Comparison of ENCODE assay signal across 13 cellular contexts in the genomic region with DNA sequence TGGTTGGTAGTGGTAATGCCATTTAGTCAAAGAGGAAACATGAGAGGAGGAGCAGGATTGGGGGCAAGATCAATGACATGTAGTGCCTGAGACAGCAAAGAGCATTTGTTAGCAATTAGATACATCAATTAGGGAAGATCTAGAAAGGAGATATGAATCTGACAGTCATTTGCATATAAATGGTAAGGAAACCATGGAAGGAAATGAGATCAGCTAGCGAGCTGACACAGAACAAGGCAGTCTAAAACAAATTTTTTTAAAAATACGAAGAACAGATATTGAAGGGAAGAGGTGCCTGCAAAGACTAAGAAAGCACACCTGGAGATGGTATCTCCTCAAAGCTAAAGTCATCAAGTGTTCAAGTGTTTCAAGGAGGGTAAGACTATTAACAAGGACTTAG. TPM values are rescaled to one million over a fixed set of nuclear protein-coding genes. Genes with fewer than 3 reads are reported as not detected.
A peak's percentile ranks its signal among the peaks of the same experiment; 100 is the strongest.
DNase-seq lines count a peak whose midpoint lies in the region; ATAC-seq and TF ChIP-seq lines count a peak whose summit lies in the region.
"Had no signal": no experiment of that assay in that cellular context is flagged by ENCODE, and none has a peak within 500 bp of the region (broad histone marks: within the 10 kb centered on the region; RNA-seq: fewer than 3 reads in every experiment).

No MANE protein-coding gene starts in this region.

- no peaks in the 10 kb centered on the region for H3K9me2 ChIP-seq in PC-3 (replicated peaks; ENCODE audit: low read length)

- H3K4me1 ChIP-seq in PC-3 (ENCODE audit: insufficient read depth, low read length) (peaks cover 28% of the 10 kb centered on the region), parathyroid adenoma (peaks cover 20% of the 10 kb centered on the region)

- H3K4me1 Mint-ChIP-seq in activated CD4-positive, alpha-beta T cell treated with anti-CD3 and anti-CD28 coated beads, Interleukin-2, amount 10 ng/mL, durations not matched to agents 7 days and 5 days: peaks cover 50% of the 10 kb centered on the region
- H3K4me1 Mint-ChIP-seq in dendritic cell treated with granulocyte-macrophage colony-stimulating factor and Interleukin-4, amounts not matched to agents 40 ng/mL and 50 ng/mL, for 4 days (ENCODE audit: low read depth): peaks cover 19% of the 10 kb centered on the region

- POLR2A ChIA-PET in activated CD4-positive, alpha-beta T cell treated with anti-CD3 and anti-CD28 coated beads, Interleukin-2, amount 10 ng/mL, durations not matched to agents 7 days and 5 days (lab: Charles Lee): no interaction called here
- POLR2A ChIA-PET in PC-3 (lab: Charles Lee; ENCODE audit: unreplicated experiment): interaction anchor here (0.5 kb wide), 1 partner anchor 1028 kb away, joined by 3 read pairs; no protein-coding TSS in a partner anchor

- peak overlapping the region; percentile 33 for H3K4me3 Mint-ChIP-seq in activated CD4-positive, alpha-beta T cell treated with anti-CD3 and anti-CD28 coated beads, Interleukin-2, amount 10 ng/mL, durations not matched to agents 7 days and 5 days
- peak overlapping the region; percentile 0 for H3K4me3 Mint-ChIP-seq in dendritic cell treated with granulocyte-macrophage colony-stimulating factor and Interleukin-4, amounts not matched to agents 40 ng/mL and 50 ng/mL, for 4 days

- H3K9ac ChIP-seq in PC-3 (ENCODE audit: low read length): no peak overlapping the region
- no peak overlapping the region for H3K9ac ChIP-seq in parathyroid adenoma

- H3K9me3 Mint-ChIP-seq in activated CD4-positive, alpha-beta T cell treated with anti-CD3 and anti-CD28 coated beads, Interleukin-2, amount 10 ng/mL, durations not matched to agents 7 days and 5 days: peaks cover 4% of the 10 kb centered on the region
- H3K9me3 Mint-ChIP-seq in dendritic cell treated with granulocyte-macrophage colony-stimulating factor and Interleukin-4, amounts not matched to agents 40 ng/mL and 50 ng/mL, for 4 days: no peaks in the 10 kb centered on the region

- peaks cover 44% of the 10 kb centered on the region for H4K20me1 ChIP-seq in PC-3 (ENCODE audit: low read length)

- H3K27ac ChIP-seq in PC-3 (ENCODE audit: low read length) (no peak overlapping the region), parathyroid adenoma (no peak overlapping the region)
- H3K27ac ChIP-seq: HL-60 had no signal

- intact Hi-C loops in PC-3 (cut with micrococcal nuclease): no loop called here
- intact Hi-C loops in dendritic cell treated with granulocyte-macrophage colony-stimulating factor and Interleukin-4, amounts not matched to agents 40 ng/mL and 50 ng/mL, for 4 days (cut with micrococcal nuclease): no loop called here

- H2AFZ ChIP-seq in PC-3 (ENCODE audit: low read length): no peak overlapping the region
- no peak overlapping the region for H2AFZ ChIP-seq in parathyroid adenoma

- H3K27me3 ChIP-seq in PC-3 (ENCODE audit: low read length) (no peaks in the 10 kb centered on the region), parathyroid adenoma (ENCODE audit: control insufficient read depth, insufficient read depth, low read length) (no peaks in the 10 kb centered on the region)

- H3K27me3 Mint-ChIP-seq in activated CD4-positive, alpha-beta T cell treated with anti-CD3 and anti-CD28 coated beads, Interleukin-2, amount 10 ng/mL, durations not matched to agents 7 days and 5 days: no peaks in the 10 kb centered on the region
- no peaks in the 10 kb centered on the region for H3K27me3 Mint-ChIP-seq in dendritic cell treated with granulocyte-macrophage colony-stimulating factor and Interleukin-4, amounts not matched to agents 40 ng/mL and 50 ng/mL, for 4 days

- peaks cover 64% of the 10 kb centered on the region for H3K36me3 Mint-ChIP-seq in activated CD4-positive, alpha-beta T cell treated with anti-CD3 and anti-CD28 coated beads, Interleukin-2, amount 10 ng/mL, durations not matched to agents 7 days and 5 days (ENCODE audit: low read depth)
- H3K36me3 Mint-ChIP-seq in dendritic cell treated with granulocyte-macrophage colony-stimulating factor and Interleukin-4, amounts not matched to agents 40 ng/mL and 50 ng/mL, for 4 days (ENCODE audit: low read depth): peaks cover 52% of the 10 kb centered on the region

- ATAC-seq in PC-3 (no peak), HG02571 (IDR thresholded peaks at IDR 0.05; ENCODE audit: unreplicated experiment) (no peak)

- H3K4me2 ChIP-seq in PC-3 (ENCODE audit: low read length): peak overlapping the region; percentile 15; the same call in 1 of the 2 replicates
- peak overlapping the region; percentile 7 for H3K4me2 ChIP-seq in parathyroid adenoma (ENCODE audit: low read length)

- H3K27ac Mint-ChIP-seq in activated CD4-positive, alpha-beta T cell treated with anti-CD3 and anti-CD28 coated beads, Interleukin-2, amount 10 ng/mL, durations not matched to agents 7 days and 5 days: peak overlapping the region; percentile 26
- H3K27ac Mint-ChIP-seq in dendritic cell treated with granulocyte-macrophage colony-stimulating factor and Interleukin-4, amounts not matched to agents 40 ng/mL and 50 ng/mL, for 4 days: no peak overlapping the region

- H3K79me2 ChIP-seq in PC-3 (ENCODE audit: low read length): peaks cover 51% of the 10 kb centered on the region
- H3K79me2 ChIP-seq in parathyroid adenoma: peaks cover 30% of the 10 kb centered on the region

- H3K36me3 ChIP-seq in PC-3 (ENCODE audit: low read depth, low read length) (peaks cover 31% of the 10 kb centered on the region), parathyroid adenoma (ENCODE audit: control insufficient read depth, insufficient read depth, low read length) (no peaks in the 10 kb centered on the region)

- H3K9me3 ChIP-seq in PC-3 (ENCODE audit: low read length) (no peaks in the 10 kb centered on the region), parathyroid adenoma (ENCODE audit: control insufficient read depth, low read length) (no peaks in the 10 kb centered on the region)

- no peaks in the 10 kb centered on the region for H3F3A ChIP-seq in PC-3 (ENCODE audit: low read length, unreplicated experiment)

- H3K4me3 ChIP-seq in PC-3 (ENCODE audit: low read length): no peak overlapping the region
- no peak overlapping the region for H3K4me3 ChIP-seq in parathyroid adenoma (ENCODE audit: low read depth, low read length)

- no peak for DNase-seq in activated CD4-positive, alpha-beta T cell treated with anti-CD3 and anti-CD28 coated beads, Interleukin-2, amount 10 ng/mL, durations not matched to agents 7 days and 5 days
- no peak for DNase-seq in activated CD4-positive, alpha-beta T cell treated with anti-CD3 and anti-CD28 coated beads, Interleukin-2, amount 50 U/mL, for 4 hours
- DNase-seq in PC-3 (no peak), DMS79 treated with DMSO at 0.1 percent for 48 hours (lab: John Stamatoyannopoulos, UW) (no peak), GM20000 (ENCODE audit: low spot score) (no peak)
- DNase-seq: EL; NCI-H1105 treated with DMSO at 0.1 percent for 48 hours; nucleus accumbens; stimulated activated CD4-positive, alpha-beta T cell treated with anti-CD3 and anti-CD28 coated beads, Interleukin-1b, Interleukin-23, amount 100 ng/mL, for 48 hours had no signal

- CTCF ChIA-PET in activated CD4-positive, alpha-beta T cell treated with anti-CD3 and anti-CD28 coated beads, Interleukin-2, amount 10 ng/mL, durations not matched to agents 7 days and 5 days (lab: Charles Lee): interaction anchor here (0.7 to 1.5 kb wide), 2 partner anchors 30 to 44 kb away, joined by 4 to 8 read pairs; a partner anchor contains a TSS
- CTCF ChIA-PET in PC-3 (lab: Charles Lee): no interaction called here

- TF ChIP-seq CTCF in PC-3 (conservative IDR thresholded peaks at IDR 0.05; ENCODE audit: low read depth, low read length) (no peak), parathyroid adenoma (IDR thresholded peaks at IDR 0.05) (no peak), GM20000 (IDR thresholded peaks at IDR 0.05; ENCODE audit: extremely low read depth, missing control alignments) (no peak)

- BruUV-seq in PC-3 (replicated peaks; lab: Mats Ljungman, UMichigan): no TSS peak

RNA-seq across cellular contexts. Expression of a gene that starts 4.6 kb away (rescaled TPM):
- total RNA-seq in activated CD4-positive, alpha-beta T cell treated with anti-CD3 and anti-CD28 coated beads, Interleukin-2, amount 10 ng/mL, durations not matched to agents 7 days and 5 days: 10 to 100 TPM; 20.0 to 21.3 TPM
- total RNA-seq in PC-3 (2014; rRNA removed): 6.5 and 7.8 TPM in 2 replicates

RNA-seq across cellular contexts. Expression of a gene that starts 5.0 kb away (rescaled TPM):
- total RNA-seq in activated CD4-positive, alpha-beta T cell treated with anti-CD3 and anti-CD28 coated beads, Interleukin-2, amount 10 ng/mL, durations not matched to agents 7 days and 5 days: 10 to 100 TPM; 53.2 to 64.8 TPM
- total RNA-seq in PC-3 (2014; rRNA removed): 55.8 and 79.7 TPM in 2 replicates

RNA-seq across cellular contexts. Expression of a gene that starts 43.5 kb away (rescaled TPM):
- total RNA-seq in activated CD4-positive, alpha-beta T cell treated with anti-CD3 and anti-CD28 coated beads, Interleukin-2, amount 10 ng/mL, durations not matched to agents 7 days and 5 days: 10 to 100 TPM; 84.3 to 93.1 TPM
- total RNA-seq in PC-3 (2014; rRNA removed): 0.58 and 2.4 TPM in 2 replicates

Comparison
In these comparisons a context has a peak if more than half of its experiments do, and no peak if none do; other contexts are left out.
1. RNA of a gene that starts 43.5 kb away (total RNA-seq): 84.3 to 93.1 TPM in activated CD4-positive, alpha-beta T cell treated with anti-CD3 and anti-CD28 coated beads, Interleukin-2, amount 10 ng/mL, durations not matched to agents 7 days and 5 days; 0.58 to 2.4 TPM in PC-3; every median in the first group is over 10 times any median in the second.